2 cellular contexts compared by ENCODE assay signal in the genomic region with DNA sequence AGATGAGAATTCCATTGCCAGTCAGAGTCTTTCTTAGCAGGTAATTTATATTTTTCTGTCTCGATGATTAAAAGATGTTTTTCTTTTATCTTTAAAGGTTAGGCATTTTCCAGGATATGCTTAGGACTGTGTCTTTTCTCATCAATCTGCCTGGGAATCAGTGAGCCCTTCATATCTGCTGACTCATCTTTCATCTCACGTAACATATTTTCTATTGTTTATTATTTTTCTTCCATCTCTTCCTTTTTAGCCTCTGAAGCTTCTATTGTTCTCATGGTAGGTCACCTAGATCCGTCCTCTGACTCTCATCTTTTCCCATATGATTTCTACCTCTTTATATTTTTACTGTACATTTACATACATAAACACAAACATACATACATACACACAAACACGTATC.
TF ChIP-seq lines count a peak whose summit lies in the region.

No MANE protein-coding gene starts in this region.

TF ChIP-seq in A549, 52 proteins besides CTCF, POLR2A, EP300 and RAD21:
- TF ChIP-seq MAFK (IDR thresholded peaks at IDR 0.05; ENCODE audit: partially characterized antibody) (peak; percentile 71), CBX8 (IDR thresholded peaks at IDR 0.05) (no peak)

TF ChIP-seq in GM12878, 131 proteins besides CTCF, POLR2A, EP300 and RAD21:
- TF ChIP-seq BACH1 (IDR thresholded peaks at IDR 0.05; ENCODE audit: borderline replicate concordance) (no peak), ZNF622 (IDR thresholded peaks at IDR 0.05) (no peak), RELA (IDR thresholded peaks at IDR 0.05; ENCODE audit: borderline replicate concordance, partially characterized antibody) (no peak), FOXK2 (IDR thresholded peaks at IDR 0.05) (no peak), NFXL1 (IDR thresholded peaks at IDR 0.05; ENCODE audit: borderline replicate concordance) (no peak), SIN3A (IDR thresholded peaks at IDR 0.05; ENCODE audit: low read depth, low read length) (no peak)
- TF ChIP-seq, protein P1, sequence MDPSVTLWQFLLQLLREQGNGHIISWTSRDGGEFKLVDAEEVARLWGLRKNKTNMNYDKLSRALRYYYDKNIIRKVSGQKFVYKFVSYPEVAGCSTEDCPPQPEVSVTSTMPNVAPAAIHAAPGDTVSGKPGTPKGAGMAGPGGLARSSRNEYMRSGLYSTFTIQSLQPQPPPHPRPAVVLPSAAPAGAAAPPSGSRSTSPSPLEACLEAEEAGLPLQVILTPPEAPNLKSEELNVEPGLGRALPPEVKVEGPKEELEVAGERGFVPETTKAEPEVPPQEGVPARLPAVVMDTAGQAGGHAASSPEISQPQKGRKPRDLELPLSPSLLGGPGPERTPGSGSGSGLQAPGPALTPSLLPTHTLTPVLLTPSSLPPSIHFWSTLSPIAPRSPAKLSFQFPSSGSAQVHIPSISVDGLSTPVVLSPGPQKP (IDR thresholded peaks at IDR 0.05; ENCODE audit: low read depth, low read length): no peak
